ENCODE assay signal across 13 cellular contexts in genomic region chr18:77069482-77069881, GRCh38.
A peak's percentile ranks its signal among the peaks of the same experiment; 100 is the strongest.
DNase-seq lines count a peak whose midpoint lies in the region; ATAC-seq and TF ChIP-seq lines count a peak whose summit lies in the region.
"Had no signal": no experiment of that assay in that cellular context is flagged by ENCODE, and none has a peak within 500 bp of the region (broad histone marks: within the 10 kb centered on the region; RNA-seq: fewer than 3 reads in every experiment).

No MANE protein-coding gene starts in this region.

- TF ChIP-seq CTCF in DND-41 (IDR thresholded peaks at IDR 0.05; ENCODE audit: borderline replicate concordance, extremely low read depth, low read length, poor library complexity, severe bottlenecking) (no peak), nephron progenitor cell (IDR thresholded peaks at IDR 0.05) (no peak), foreskin fibroblast (IDR thresholded peaks at IDR 0.05; ENCODE audit: low read depth, low read length) (no peak)

- H3K27me3 ChIP-seq in ACC112 (ENCODE audit: insufficient read depth, low read length): no peaks in the 10 kb centered on the region
- H3K27me3 ChIP-seq in DND-41 (ENCODE audit: insufficient read depth, low read length, poor library complexity): no peaks in the 10 kb centered on the region

- H3K4me1 ChIP-seq in ACC112 (ENCODE audit: control insufficient read depth, insufficient read depth, low read length, unreplicated experiment): peaks cover 80% of the 10 kb centered on the region
- H3K4me1 ChIP-seq in DND-41 (ENCODE audit: insufficient read depth, low read length): peaks cover 91% of the 10 kb centered on the region

- H3K36me3 Mint-ChIP-seq in activated naive CD8-positive, alpha-beta T cell treated with anti-CD3 and anti-CD28 coated beads, Interleukin-2, amount 50 U/mL, for 24 hours (ENCODE audit: low read depth): peaks cover 27% of the 10 kb centered on the region
- no peaks in the 10 kb centered on the region for H3K36me3 Mint-ChIP-seq in nephron progenitor cell (ENCODE audit: low read depth)

- H3K36me3 ChIP-seq in ACC112 (ENCODE audit: insufficient read depth, low read length): peaks cover 4% of the 10 kb centered on the region; the same call in 1 of the 2 replicates
- peaks cover 14% of the 10 kb centered on the region; the same call in 1 of the 2 replicates for H3K36me3 ChIP-seq in DND-41 (ENCODE audit: insufficient read depth, low read length)
- H3K36me3 ChIP-seq: WERI-Rb-1 had no signal

- H3K79me2 ChIP-seq in ACC112 (ENCODE audit: control insufficient read depth, insufficient read depth, low read length, unreplicated experiment) (no peaks in the 10 kb centered on the region), DND-41 (ENCODE audit: insufficient read depth, low read length) (peaks cover 77% of the 10 kb centered on the region)

- H3K4me3 ChIP-seq in ACC112 (ENCODE audit: low read depth, low read length) (no peak overlapping the region), DND-41 (ENCODE audit: low read depth in 1 of 2, low read length in 2 of 2) (no peak overlapping the region), foreskin fibroblast (ENCODE audit: low read depth in 1 of 2, low read length in 2 of 2) (no peak overlapping the region)

- no peaks in the 10 kb centered on the region for H4K20me1 ChIP-seq in DND-41 (ENCODE audit: insufficient read depth, low read length)

- H3K9me3 ChIP-seq in DND-41 (ENCODE audit: insufficient read depth, low read length, severe bottlenecking): no peaks in the 10 kb centered on the region

- peaks cover 99% of the 10 kb centered on the region for H3K4me1 Mint-ChIP-seq in activated naive CD8-positive, alpha-beta T cell treated with anti-CD3 and anti-CD28 coated beads, Interleukin-2, amount 50 U/mL, for 24 hours
- H3K4me1 Mint-ChIP-seq in nephron progenitor cell: peaks cover 43% of the 10 kb centered on the region

- H3K27ac ChIP-seq in ACC112 (ENCODE audit: low read depth, low read length): peak overlapping the region; percentile 99
- H3K27ac ChIP-seq in DND-41 (ENCODE audit: low read length): peak overlapping the region; percentile 92
- H3K27ac ChIP-seq: WERI-Rb-1 had no signal

- DNase-seq in DND-41 (no peak), nephron progenitor cell (no peak), amygdala (lab: John Stamatoyannopoulos, UW) (no peak), foreskin fibroblast (no peak)
- DNase-seq in activated naive CD8-positive, alpha-beta T cell treated with anti-CD3 and anti-CD28 coated beads, Interleukin-2, amount 50 U/mL, for 24 hours: no peak
- DNase-seq: DMS79, NCI-H1092, OCI-M1, WERI-Rb-1 had no signal

- no peaks in the 10 kb centered on the region for H3K27me3 Mint-ChIP-seq in activated naive CD8-positive, alpha-beta T cell treated with anti-CD3 and anti-CD28 coated beads, Interleukin-2, amount 50 U/mL, for 24 hours
- H3K27me3 Mint-ChIP-seq in nephron progenitor cell (ENCODE audit: low read depth, poor library complexity): no peaks in the 10 kb centered on the region
- H3K27me3 Mint-ChIP-seq: brain had no signal

- ATAC-seq in DND-41 (ENCODE audit: insufficient read depth, low read depth) (no peak), HG02623 (IDR thresholded peaks at IDR 0.05; ENCODE audit: unreplicated experiment) (no peak), GM18520 (IDR thresholded peaks at IDR 0.05; ENCODE audit: unreplicated experiment) (no peak)
- ATAC-seq in activated naive CD8-positive, alpha-beta T cell treated with anti-CD3 and anti-CD28 coated beads, Interleukin-2, amount 50 U/mL, for 24 hours: no peak

- H3K4me3 Mint-ChIP-seq in activated naive CD8-positive, alpha-beta T cell treated with anti-CD3 and anti-CD28 coated beads, Interleukin-2, amount 50 U/mL, for 24 hours: no peak overlapping the region
- no peak overlapping the region for H3K4me3 Mint-ChIP-seq in nephron progenitor cell
- H3K4me3 Mint-ChIP-seq: brain had no signal

- no peak overlapping the region for H3K4me2 ChIP-seq in DND-41 (ENCODE audit: insufficient read depth, low read length)

- peak overlapping the region; percentile 93 for H3K27ac Mint-ChIP-seq in activated naive CD8-positive, alpha-beta T cell treated with anti-CD3 and anti-CD28 coated beads, Interleukin-2, amount 50 U/mL, for 24 hours
- peak overlapping the region; percentile 39 for H3K27ac Mint-ChIP-seq in nephron progenitor cell

- H2AFZ ChIP-seq in ACC112 (ENCODE audit: low read length, unreplicated experiment): no peak overlapping the region
- H2AFZ ChIP-seq in DND-41 (ENCODE audit: low read depth, low read length): no peak overlapping the region

- no peaks in the 10 kb centered on the region for H3K9me3 Mint-ChIP-seq in activated naive CD8-positive, alpha-beta T cell treated with anti-CD3 and anti-CD28 coated beads, Interleukin-2, amount 50 U/mL, for 24 hours
- H3K9me3 Mint-ChIP-seq in nephron progenitor cell: no peaks in the 10 kb centered on the region

- no peak overlapping the region for H3K9ac ChIP-seq in DND-41 (ENCODE audit: low read depth, low read length)
